In genomic region chr9:131394464-131395026, GRCh38 we compare ENCODE assay signal across 1 cellular context.
TF ChIP-seq lines count a peak whose summit lies in the region.

No MANE protein-coding gene starts in this region.

TF ChIP-seq in GM12878, 131 proteins besides CTCF, POLR2A, EP300 and RAD21 (continued from another document and continues in another):
- TF ChIP-seq CUX1 (IDR thresholded peaks at IDR 0.05; ENCODE audit: insufficient replicate concordance, low read depth, low read length), result no peak
- TF ChIP-seq EED (IDR thresholded peaks at IDR 0.05; ENCODE audit: low read depth), result no peak
- 0 out of 2 replicates have a peak, but pooled peaks have one; percentile 14 for TF ChIP-seq YY1 (IDR thresholded peaks at IDR 0.05; ENCODE audit: low read depth, low read length)
- no peak for TF ChIP-seq IKZF1 (conservative IDR thresholded peaks at IDR 0.05)
- no peak for TF ChIP-seq RFX5 (IDR thresholded peaks at IDR 0.05; ENCODE audit: low read depth, low read length)
- no peak for TF ChIP-seq NFXL1 (IDR thresholded peaks at IDR 0.05; ENCODE audit: borderline replicate concordance)
- no peak for TF ChIP-seq SUPT20H (IDR thresholded peaks at IDR 0.05; ENCODE audit: borderline replicate concordance, control insufficient read depth, low read depth, low read length)
- TF ChIP-seq, protein P1, sequence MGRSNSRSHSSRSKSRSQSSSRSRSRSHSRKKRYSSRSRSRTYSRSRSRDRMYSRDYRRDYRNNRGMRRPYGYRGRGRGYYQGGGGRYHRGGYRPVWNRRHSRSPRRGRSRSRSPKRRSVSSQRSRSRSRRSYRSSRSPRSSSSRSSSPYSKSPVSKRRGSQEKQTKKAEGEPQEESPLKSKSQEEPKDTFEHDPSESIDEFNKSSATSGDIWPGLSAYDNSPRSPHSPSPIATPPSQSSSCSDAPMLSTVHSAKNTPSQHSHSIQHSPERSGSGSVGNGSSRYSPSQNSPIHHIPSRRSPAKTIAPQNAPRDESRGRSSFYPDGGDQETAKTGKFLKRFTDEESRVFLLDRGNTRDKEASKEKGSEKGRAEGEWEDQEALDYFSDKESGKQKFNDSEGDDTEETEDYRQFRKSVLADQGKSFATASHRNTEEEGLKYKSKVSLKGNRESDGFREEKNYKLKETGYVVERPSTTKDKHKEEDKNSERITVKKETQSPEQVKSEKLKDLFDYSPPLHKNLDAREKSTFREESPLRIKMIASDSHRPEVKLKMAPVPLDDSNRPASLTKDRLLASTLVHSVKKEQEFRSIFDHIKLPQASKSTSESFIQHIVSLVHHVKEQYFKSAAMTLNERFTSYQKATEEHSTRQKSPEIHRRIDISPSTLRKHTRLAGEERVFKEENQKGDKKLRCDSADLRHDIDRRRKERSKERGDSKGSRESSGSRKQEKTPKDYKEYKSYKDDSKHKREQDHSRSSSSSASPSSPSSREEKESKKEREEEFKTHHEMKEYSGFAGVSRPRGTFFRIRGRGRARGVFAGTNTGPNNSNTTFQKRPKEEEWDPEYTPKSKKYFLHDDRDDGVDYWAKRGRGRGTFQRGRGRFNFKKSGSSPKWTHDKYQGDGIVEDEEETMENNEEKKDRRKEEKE (IDR thresholded peaks at IDR 0.05), result no peak
- TF ChIP-seq, protein P2, sequence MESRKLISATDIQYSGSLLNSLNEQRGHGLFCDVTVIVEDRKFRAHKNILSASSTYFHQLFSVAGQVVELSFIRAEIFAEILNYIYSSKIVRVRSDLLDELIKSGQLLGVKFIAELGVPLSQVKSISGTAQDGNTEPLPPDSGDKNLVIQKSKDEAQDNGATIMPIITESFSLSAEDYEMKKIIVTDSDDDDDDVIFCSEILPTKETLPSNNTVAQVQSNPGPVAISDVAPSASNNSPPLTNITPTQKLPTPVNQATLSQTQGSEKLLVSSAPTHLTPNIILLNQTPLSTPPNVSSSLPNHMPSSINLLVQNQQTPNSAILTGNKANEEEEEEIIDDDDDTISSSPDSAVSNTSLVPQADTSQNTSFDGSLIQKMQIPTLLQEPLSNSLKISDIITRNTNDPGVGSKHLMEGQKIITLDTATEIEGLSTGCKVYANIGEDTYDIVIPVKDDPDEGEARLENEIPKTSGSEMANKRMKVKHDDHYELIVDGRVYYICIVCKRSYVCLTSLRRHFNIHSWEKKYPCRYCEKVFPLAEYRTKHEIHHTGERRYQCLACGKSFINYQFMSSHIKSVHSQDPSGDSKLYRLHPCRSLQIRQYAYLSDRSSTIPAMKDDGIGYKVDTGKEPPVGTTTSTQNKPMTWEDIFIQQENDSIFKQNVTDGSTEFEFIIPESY (IDR thresholded peaks at IDR 0.05), result no peak
- TF ChIP-seq, protein P3, sequence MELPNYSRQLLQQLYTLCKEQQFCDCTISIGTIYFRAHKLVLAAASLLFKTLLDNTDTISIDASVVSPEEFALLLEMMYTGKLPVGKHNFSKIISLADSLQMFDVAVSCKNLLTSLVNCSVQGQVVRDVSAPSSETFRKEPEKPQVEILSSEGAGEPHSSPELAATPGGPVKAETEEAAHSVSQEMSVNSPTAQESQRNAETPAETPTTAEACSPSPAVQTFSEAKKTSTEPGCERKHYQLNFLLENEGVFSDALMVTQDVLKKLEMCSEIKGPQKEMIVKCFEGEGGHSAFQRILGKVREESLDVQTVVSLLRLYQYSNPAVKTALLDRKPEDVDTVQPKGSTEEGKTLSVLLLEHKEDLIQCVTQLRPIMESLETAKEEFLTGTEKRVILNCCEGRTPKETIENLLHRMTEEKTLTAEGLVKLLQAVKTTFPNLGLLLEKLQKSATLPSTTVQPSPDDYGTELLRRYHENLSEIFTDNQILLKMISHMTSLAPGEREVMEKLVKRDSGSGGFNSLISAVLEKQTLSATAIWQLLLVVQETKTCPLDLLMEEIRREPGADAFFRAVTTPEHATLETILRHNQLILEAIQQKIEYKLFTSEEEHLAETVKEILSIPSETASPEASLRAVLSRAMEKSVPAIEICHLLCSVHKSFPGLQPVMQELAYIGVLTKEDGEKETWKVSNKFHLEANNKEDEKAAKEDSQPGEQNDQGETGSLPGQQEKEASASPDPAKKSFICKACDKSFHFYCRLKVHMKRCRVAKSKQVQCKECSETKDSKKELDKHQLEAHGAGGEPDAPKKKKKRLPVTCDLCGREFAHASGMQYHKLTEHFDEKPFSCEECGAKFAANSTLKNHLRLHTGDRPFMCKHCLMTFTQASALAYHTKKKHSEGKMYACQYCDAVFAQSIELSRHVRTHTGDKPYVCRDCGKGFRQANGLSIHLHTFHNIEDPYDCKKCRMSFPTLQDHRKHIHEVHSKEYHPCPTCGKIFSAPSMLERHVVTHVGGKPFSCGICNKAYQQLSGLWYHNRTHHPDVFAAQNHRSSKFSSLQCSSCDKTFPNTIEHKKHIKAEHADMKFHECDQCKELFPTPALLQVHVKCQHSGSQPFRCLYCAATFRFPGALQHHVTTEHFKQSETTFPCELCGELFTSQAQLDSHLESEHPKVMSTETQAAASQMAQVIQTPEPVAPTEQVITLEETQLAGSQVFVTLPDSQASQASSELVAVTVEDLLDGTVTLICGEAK (IDR thresholded peaks at IDR 0.05; ENCODE audit: borderline replicate concordance), result no peak
- no peak for TF ChIP-seq RB1 (IDR thresholded peaks at IDR 0.05; ENCODE audit: borderline replicate concordance)
- no peak for TF ChIP-seq CHD1 (IDR thresholded peaks at IDR 0.05; ENCODE audit: low read depth, low read length)
- TF ChIP-seq WRNIP1 (IDR thresholded peaks at IDR 0.05; ENCODE audit: borderline replicate concordance, low read depth, low read length), result no peak
- TF ChIP-seq SIX5 (IDR thresholded peaks at IDR 0.05; ENCODE audit: low read depth, low read length, severe bottlenecking), result no peak
- no peak; the same call in 1 of the 2 replicates for TF ChIP-seq PML (IDR thresholded peaks at IDR 0.05; ENCODE audit: low read length)
- no peak for TF ChIP-seq PAX8 (IDR thresholded peaks at IDR 0.05)
- no peak for TF ChIP-seq ZNF207 (IDR thresholded peaks at IDR 0.05; ENCODE audit: borderline replicate concordance)
- peak; percentile 51; the same call in 1 of the 2 replicates for TF ChIP-seq BACH1 (IDR thresholded peaks at IDR 0.05; ENCODE audit: borderline replicate concordance)
- no peak for TF ChIP-seq SREBF2 (IDR thresholded peaks at IDR 0.05; ENCODE audit: low read length)
- TF ChIP-seq JUNB (IDR thresholded peaks at IDR 0.05), result no peak
- TF ChIP-seq, protein P4, sequence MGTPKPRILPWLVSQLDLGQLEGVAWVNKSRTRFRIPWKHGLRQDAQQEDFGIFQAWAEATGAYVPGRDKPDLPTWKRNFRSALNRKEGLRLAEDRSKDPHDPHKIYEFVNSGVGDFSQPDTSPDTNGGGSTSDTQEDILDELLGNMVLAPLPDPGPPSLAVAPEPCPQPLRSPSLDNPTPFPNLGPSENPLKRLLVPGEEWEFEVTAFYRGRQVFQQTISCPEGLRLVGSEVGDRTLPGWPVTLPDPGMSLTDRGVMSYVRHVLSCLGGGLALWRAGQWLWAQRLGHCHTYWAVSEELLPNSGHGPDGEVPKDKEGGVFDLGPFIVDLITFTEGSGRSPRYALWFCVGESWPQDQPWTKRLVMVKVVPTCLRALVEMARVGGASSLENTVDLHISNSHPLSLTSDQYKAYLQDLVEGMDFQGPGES (IDR thresholded peaks at IDR 0.05), result no peak
- no peak for TF ChIP-seq CHD2 (IDR thresholded peaks at IDR 0.05; ENCODE audit: borderline replicate concordance, low read depth, low read length)
- TF ChIP-seq NR2F1 (conservative IDR thresholded peaks at IDR 0.05), result peak; percentile 41; the same call in 1 of the 2 replicates
- TF ChIP-seq HDGF (IDR thresholded peaks at IDR 0.05), result no peak
- TF ChIP-seq TBL1XR1 (IDR thresholded peaks at IDR 0.05; ENCODE audit: low read depth, low read length), result no peak
- no peak for TF ChIP-seq NRF1 (conservative IDR thresholded peaks at IDR 0.05; ENCODE audit: low read depth, low read length)
- TF ChIP-seq NFIC (IDR thresholded peaks at IDR 0.05; ENCODE audit: low read depth, low read length), result no peak
- no peak for TF ChIP-seq CREB1 (IDR thresholded peaks at IDR 0.05; ENCODE audit: low read depth)
- TF ChIP-seq BMI1 (IDR thresholded peaks at IDR 0.05; ENCODE audit: borderline replicate concordance), result no peak
- peak; percentile 47 for TF ChIP-seq ATF7 (IDR thresholded peaks at IDR 0.05; ENCODE audit: low read depth)
- TF ChIP-seq E4F1 (IDR thresholded peaks at IDR 0.05; ENCODE audit: borderline replicate concordance, partially characterized antibody), result no peak
- TF ChIP-seq BRCA1 (IDR thresholded peaks at IDR 0.05; ENCODE audit: low read depth, low read length), result no peak
- TF ChIP-seq, protein P5, sequence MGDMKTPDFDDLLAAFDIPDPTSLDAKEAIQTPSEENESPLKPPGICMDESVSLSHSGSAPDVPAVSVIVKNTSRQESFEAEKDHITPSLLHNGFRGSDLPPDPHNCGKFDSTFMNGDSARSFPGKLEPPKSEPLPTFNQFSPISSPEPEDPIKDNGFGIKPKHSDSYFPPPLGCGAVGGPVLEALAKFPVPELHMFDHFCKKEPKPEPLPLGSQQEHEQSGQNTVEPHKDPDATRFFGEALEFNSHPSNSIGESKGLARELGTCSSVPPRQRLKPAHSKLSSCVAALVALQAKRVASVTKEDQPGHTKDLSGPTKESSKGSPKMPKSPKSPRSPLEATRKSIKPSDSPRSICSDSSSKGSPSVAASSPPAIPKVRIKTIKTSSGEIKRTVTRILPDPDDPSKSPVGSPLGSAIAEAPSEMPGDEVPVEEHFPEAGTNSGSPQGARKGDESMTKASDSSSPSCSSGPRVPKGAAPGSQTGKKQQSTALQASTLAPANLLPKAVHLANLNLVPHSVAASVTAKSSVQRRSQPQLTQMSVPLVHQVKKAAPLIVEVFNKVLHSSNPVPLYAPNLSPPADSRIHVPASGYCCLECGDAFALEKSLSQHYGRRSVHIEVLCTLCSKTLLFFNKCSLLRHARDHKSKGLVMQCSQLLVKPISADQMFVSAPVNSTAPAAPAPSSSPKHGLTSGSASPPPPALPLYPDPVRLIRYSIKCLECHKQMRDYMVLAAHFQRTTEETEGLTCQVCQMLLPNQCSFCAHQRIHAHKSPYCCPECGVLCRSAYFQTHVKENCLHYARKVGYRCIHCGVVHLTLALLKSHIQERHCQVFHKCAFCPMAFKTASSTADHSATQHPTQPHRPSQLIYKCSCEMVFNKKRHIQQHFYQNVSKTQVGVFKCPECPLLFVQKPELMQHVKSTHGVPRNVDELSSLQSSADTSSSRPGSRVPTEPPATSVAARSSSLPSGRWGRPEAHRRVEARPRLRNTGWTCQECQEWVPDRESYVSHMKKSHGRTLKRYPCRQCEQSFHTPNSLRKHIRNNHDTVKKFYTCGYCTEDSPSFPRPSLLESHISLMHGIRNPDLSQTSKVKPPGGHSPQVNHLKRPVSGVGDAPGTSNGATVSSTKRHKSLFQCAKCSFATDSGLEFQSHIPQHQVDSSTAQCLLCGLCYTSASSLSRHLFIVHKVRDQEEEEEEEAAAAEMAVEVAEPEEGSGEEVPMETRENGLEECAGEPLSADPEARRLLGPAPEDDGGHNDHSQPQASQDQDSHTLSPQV (IDR thresholded peaks at IDR 0.05), result 0 out of 2 replicates have a peak, but pooled peaks have one; percentile 45
